In the genomic region with DNA sequence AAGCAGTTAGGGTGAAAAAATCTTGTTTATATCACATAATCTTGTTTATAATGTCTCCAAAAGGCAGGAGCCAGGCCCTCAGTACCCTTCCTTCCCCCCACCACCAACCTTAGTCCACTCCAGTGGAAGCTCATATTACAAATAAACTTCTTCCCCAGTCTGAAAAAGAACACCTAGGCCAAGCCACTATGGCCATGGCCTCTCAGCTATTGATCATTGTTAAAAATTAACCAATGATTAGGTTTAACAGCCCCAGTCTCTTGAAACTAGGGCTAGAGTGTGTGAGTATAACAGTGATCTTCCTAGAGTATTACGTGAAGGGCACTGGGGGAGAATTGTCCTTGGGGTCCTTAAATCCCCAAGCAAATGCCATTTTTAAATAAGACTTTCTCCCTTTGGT, we compare ENCODE assay signal across 37 cellular contexts.
DNase-seq lines count a peak whose midpoint lies in the region; ATAC-seq, FAIRE-seq and TF ChIP-seq lines count a peak whose summit lies in the region.
"Had no signal": no experiment of that assay in that cellular context is flagged by ENCODE, and none has a peak within 500 bp of the region (broad histone marks: within the 10 kb centered on the region; RNA-seq: fewer than 3 reads in every experiment).

No MANE protein-coding gene starts in this region.

- no TSS peak for BruUV-seq in HepG2 (replicated peaks; lab: Mats Ljungman, UMichigan)

- no peak overlapping the region for H2AFZ ChIP-seq in HepG2 (ENCODE audit: low read length)

- no peak overlapping the region for H3K4me3 ChIP-seq in liver (ENCODE audit: low read depth in 1 of 3, low read length in 3 of 3)
- no peak overlapping the region for H3K4me3 ChIP-seq in HepG2 (replicated peaks in 1 of 3; ENCODE audit: insufficient read depth in 1 of 3, low read depth in 2 of 3, low read length in 3 of 3)
- H3K4me3 ChIP-seq in right lobe of liver = no peak overlapping the region
- H3K4me3 ChIP-seq: A549; BLaER1; BLaER1 treated with 17β-estradiol and CSF1 and Interleukin-3, amounts not matched to agents 10 nM and 100 nM had no signal

- in situ Hi-C loops in HepG2 (cut with HindIII; ENCODE audit: extremely low pct_ligation_motif_present, low pct_unique_long_range_greater_than_20kb) = no loop called here

- no peaks in the 10 kb centered on the region for H3K79me2 ChIP-seq in HepG2 (ENCODE audit: insufficient read depth, low read length)

- POLR2A ChIA-PET in HepG2 (lab: Yijun Ruan, JAX) = no interaction called here

- ATAC-seq in HepG2 (no peak), left lobe of liver (peak; percentile 95), right lobe of liver (peak; percentile 96 to 98 (median 97))
- ATAC-seq: A549; CD8-positive, alpha-beta T cell had no signal

- peaks cover 0 to 28% (median 25%) of the 10 kb centered on the region in 4 donors for H3K4me1 ChIP-seq in liver (ENCODE audit: control insufficient read depth in 4 of 4, insufficient read depth in 4 of 4, low read length in 3 of 4)
- H3K4me1 ChIP-seq in HepG2 (ENCODE audit: insufficient read depth, low read length) = no peaks in the 10 kb centered on the region
- H3K4me1 ChIP-seq in right lobe of liver = peaks cover 0 to 21% (median 8%) of the 10 kb centered on the region in 4 donors
- H3K4me1 ChIP-seq: A549; BE2C; BLaER1; BLaER1 treated with 17β-estradiol and CSF1 and Interleukin-3, amounts not matched to agents 10 nM and 100 nM; Caco-2 had no signal

- TF ChIP-seq RAD21 in liver (IDR thresholded peaks at IDR 0.05) (peak; percentile 38 to 68), HepG2 (CRISPR knock-in tag; IDR thresholded peaks at IDR 0.05) (no peak)

- peaks cover 17% of the 10 kb centered on the region for H3K4me1 Mint-ChIP-seq in progenitor cell of endocrine pancreas (ENCODE audit: low read depth)
- H3K4me1 Mint-ChIP-seq in activated T-cell treated with anti-CD3 and anti-CD28 coated beads, Interleukin-2, amount 50 U/mL, for 24 hours (ENCODE audit: low read depth) = no peaks in the 10 kb centered on the region
- H3K4me1 Mint-ChIP-seq: B cell; CD14-positive monocyte; CD4-positive, alpha-beta memory T cell; CD4-positive, CD25-positive, alpha-beta regulatory T cell; CD8-positive, alpha-beta memory T cell had no signal

- 38% methylated on average over 1 of the region's 1 CpG for WGBS in liver
- WGBS in HepG2 (ENCODE audit: low lambda C conversion rate) = 0% methylated on average over 1 of the region's 1 CpG
- WGBS in right lobe of liver (ENCODE audit: insufficient coverage, low coverage, low lambda C conversion rate, missing lambda C conversion rate) = 31% methylated on average over 1 of the region's 1 CpG

- H3K9ac ChIP-seq in liver (ENCODE audit: low read depth in 1 of 2, low read length in 2 of 2) (no peak overlapping the region), HepG2 (ENCODE audit: insufficient read depth, low read depth, low read length) (no peak overlapping the region)
- H3K9ac ChIP-seq: BLaER1; BLaER1 treated with 17β-estradiol and CSF1 and Interleukin-3, amounts not matched to agents 10 nM and 100 nM had no signal

- TF ChIP-seq CTCF in liver (IDR thresholded peaks at IDR 0.05; ENCODE audit: low read depth, low read length, missing input control) (no peak), HepG2 (CRISPR knock-in tag; IDR thresholded peaks at IDR 0.05) (no peak), right lobe of liver (IDR thresholded peaks at IDR 0.05) (no peak), progenitor cell of endocrine pancreas (IDR thresholded peaks at IDR 0.05; ENCODE audit: unreplicated experiment) (no peak)

- TF ChIP-seq EP300 in HepG2 (IDR thresholded peaks at IDR 0.05; ENCODE audit: low read depth in 2 of 2, low read length in 2 of 2) = no peak
- TF ChIP-seq EP300 in HepG2 (CRISPR knock-in tag; IDR thresholded peaks at IDR 0.05; ENCODE audit: borderline replicate concordance) = no peak

- TF ChIP-seq POLR2A in HepG2 (IDR thresholded peaks at IDR 0.05; ENCODE audit: insufficient read depth in 1 of 2, low read depth in 2 of 2, low read length in 2 of 2) (no peak), right lobe of liver (IDR thresholded peaks at IDR 0.05) (no peak)

- DNase-seq in HepG2 (ENCODE audit: low spot score) (no peak), left lobe of liver (ENCODE audit: low spot score) (no peak), right lobe of liver (peak in 1 of 3 donors; percentile 33), progenitor cell of endocrine pancreas (ENCODE audit: low spot score, unreplicated experiment) (no peak)
- DNase-seq in stimulated activated CD4-positive, alpha-beta T cell treated with anti-CD3 and anti-CD28 coated beads, Interleukin-4, amount 100 ng/mL, for 24 hours = no peak
- DNase-seq in activated T-cell treated with anti-CD3 and anti-CD28 coated beads, Interleukin-2, amount 50 U/mL, for 24 hours = no peak
- DNase-seq in NK-92 treated with Interleukin-12 subunit alpha and Interleukin-12 subunit beta, amount 100 ng/mL, for 24 hours (lab: John Stamatoyannopoulos, UW) = no peak
- DNase-seq: 8988T; ACHN; AML-193; BE2C; C1 segment of cervical spinal cord; Caco-2; Calu3; CD4-positive, alpha-beta memory T cell; CD4-positive, alpha-beta T cell; CD4-positive, CD25-positive, alpha-beta regulatory T cell; CD8-positive, alpha-beta memory T cell; CD8-positive, alpha-beta T cell; COR-L47; DMS 273 treated with DMSO at 0.1 percent for 48 hours; DMS153; DMS53; DMS79; DMS79 treated with DMSO at 0.1 percent for 48 hours; DND-41; EL had no signal

- H3K27ac ChIP-seq in liver (ENCODE audit: low read depth in 1 of 2, low read length in 2 of 2) = peak overlapping the region; percentile 18 to 19
- H3K27ac ChIP-seq in HepG2 (ENCODE audit: extremely low read length, insufficient read depth, low read length) = no peak overlapping the region
- peak overlapping the region in 1 of 3 donors; percentile 27 for H3K27ac ChIP-seq in right lobe of liver
- H3K27ac ChIP-seq: 22Rv1; A549; BLaER1; BLaER1 treated with 17β-estradiol and CSF1 and Interleukin-3, amounts not matched to agents 10 nM and 100 nM; C4-2B had no signal

- peak overlapping the region; percentile 78 for H3K27ac Mint-ChIP-seq in progenitor cell of endocrine pancreas
- no peak overlapping the region for H3K27ac Mint-ChIP-seq in activated T-cell treated with anti-CD3 and anti-CD28 coated beads, Interleukin-2, amount 50 U/mL, for 24 hours
- H3K27ac Mint-ChIP-seq: B cell; CD14-positive monocyte; CD4-positive, alpha-beta memory T cell; CD4-positive, alpha-beta T cell; CD4-positive, CD25-positive, alpha-beta regulatory T cell; CD8-positive, alpha-beta memory T cell; CD8-positive, alpha-beta T cell had no signal

- H3K4me3 Mint-ChIP-seq in progenitor cell of endocrine pancreas (ENCODE audit: low read depth) = no peak overlapping the region
- no peak overlapping the region for H3K4me3 Mint-ChIP-seq in activated T-cell treated with anti-CD3 and anti-CD28 coated beads, Interleukin-2, amount 50 U/mL, for 24 hours
- H3K4me3 Mint-ChIP-seq: B cell; CD14-positive monocyte; CD4-positive, alpha-beta memory T cell; CD4-positive, alpha-beta T cell; CD4-positive, CD25-positive, alpha-beta regulatory T cell; CD8-positive, alpha-beta memory T cell; CD8-positive, alpha-beta T cell had no signal

- peaks cover 14% of the 10 kb centered on the region for H3K9me3 Mint-ChIP-seq in progenitor cell of endocrine pancreas (ENCODE audit: low read depth)
- no peaks in the 10 kb centered on the region for H3K9me3 Mint-ChIP-seq in activated T-cell treated with anti-CD3 and anti-CD28 coated beads, Interleukin-2, amount 50 U/mL, for 24 hours
- H3K9me3 Mint-ChIP-seq: CD4-positive, alpha-beta T cell; CD8-positive, alpha-beta T cell had no signal

- FAIRE-seq in HepG2 (lab: Jason Lieb, UNC) = no peak
- FAIRE-seq: A204.1, A549, D721Med had no signal

- H3K9me3 ChIP-seq in liver (ENCODE audit: control insufficient read depth in 4 of 4, low read length in 3 of 4) (no peaks in the 10 kb centered on the region), HepG2 (ENCODE audit: low read length) (peaks cover 58% of the 10 kb centered on the region), right lobe of liver (no peaks in the 10 kb centered on the region)
- H3K9me3 ChIP-seq: A549; BE2C; BLaER1; BLaER1 treated with 17β-estradiol and CSF1 and Interleukin-3, amounts not matched to agents 10 nM and 100 nM; Caco-2 had no signal

- CTCF ChIA-PET in HepG2 (lab: Yijun Ruan, JAX; ENCODE audit: low intra/inter-chr PET ratio, low total read pairs) = no interaction called here

- H4K20me1 ChIP-seq in HepG2 (ENCODE audit: insufficient read depth, low read length) = no peaks in the 10 kb centered on the region
- H4K20me1 ChIP-seq: BLaER1; BLaER1 treated with 17β-estradiol and CSF1 and Interleukin-3, amounts not matched to agents 10 nM and 100 nM had no signal

- no peaks in the 10 kb centered on the region for H3K27me3 Mint-ChIP-seq in progenitor cell of endocrine pancreas
- peaks cover 12% of the 10 kb centered on the region for H3K27me3 Mint-ChIP-seq in activated T-cell treated with anti-CD3 and anti-CD28 coated beads, Interleukin-2, amount 50 U/mL, for 24 hours
- H3K27me3 Mint-ChIP-seq: B cell; CD4-positive, alpha-beta memory T cell; CD4-positive, alpha-beta T cell; CD4-positive, CD25-positive, alpha-beta regulatory T cell had no signal

- H3K36me3 ChIP-seq in liver (ENCODE audit: control insufficient read depth in 4 of 4, insufficient read depth in 3 of 4, low read depth in 1 of 4, low read length in 3 of 4) (no peaks in the 10 kb centered on the region), HepG2 (replicated peaks in 1 of 2; ENCODE audit: control insufficient read depth in 1 of 2, insufficient read depth in 2 of 2, low read length in 2 of 2) (no peaks in the 10 kb centered on the region), right lobe of liver (no peaks in the 10 kb centered on the region)
- H3K36me3 ChIP-seq: BE2C; BLaER1; BLaER1 treated with 17β-estradiol and CSF1 and Interleukin-3, amounts not matched to agents 10 nM and 100 nM had no signal

- H3K36me3 Mint-ChIP-seq in progenitor cell of endocrine pancreas (ENCODE audit: insufficient read depth) = no peaks in the 10 kb centered on the region
- no peaks in the 10 kb centered on the region for H3K36me3 Mint-ChIP-seq in activated T-cell treated with anti-CD3 and anti-CD28 coated beads, Interleukin-2, amount 50 U/mL, for 24 hours (ENCODE audit: low read depth)
- H3K36me3 Mint-ChIP-seq: CD14-positive monocyte; CD4-positive, alpha-beta memory T cell; CD4-positive, CD25-positive, alpha-beta regulatory T cell; CD8-positive, alpha-beta memory T cell; CD8-positive, alpha-beta T cell had no signal

- H3K27me3 ChIP-seq in liver (ENCODE audit: control insufficient read depth in 4 of 4, insufficient read depth in 4 of 4, low read length in 3 of 4) (no peaks in the 10 kb centered on the region), HepG2 (ENCODE audit: control insufficient read depth in 1 of 2, insufficient read depth in 2 of 2, low read length in 2 of 2) (no peaks in the 10 kb centered on the region), right lobe of liver (no peaks in the 10 kb centered on the region)
- H3K27me3 ChIP-seq: BE2C had no signal

- H3K4me2 ChIP-seq in HepG2 (ENCODE audit: low read depth, low read length) = no peak overlapping the region
- H3K4me2 ChIP-seq: A549; BLaER1; BLaER1 treated with 17β-estradiol and CSF1 and Interleukin-3, amounts not matched to agents 10 nM and 100 nM had no signal

- intact Hi-C loops in HepG2 (cut with micrococcal nuclease; ENCODE audit: unreplicated experiment) = no loop called here
- intact Hi-C loops in right lobe of liver (cut with DNase I) = no loop called here

TF ChIP-seq in HepG2, 621 proteins besides CTCF, POLR2A, EP300 and RAD21 (continues in another document):
- TF ChIP-seq BRD4 (CRISPR knock-in tag; IDR thresholded peaks at IDR 0.05) (no peak), ZNF253 (CRISPR knock-in tag; IDR thresholded peaks at IDR 0.05; ENCODE audit: borderline replicate concordance) (no peak)
